ENCODE assay signal across 10 cellular contexts in genomic region chr7:118311121-118311803, GRCh38.
DNase-seq lines count a peak whose midpoint lies in the region; ATAC-seq and TF ChIP-seq lines count a peak whose summit lies in the region.
"Had no signal": no experiment of that assay in that cellular context is flagged by ENCODE, and none has a peak within 500 bp of the region (broad histone marks: within the 10 kb centered on the region; RNA-seq: fewer than 3 reads in every experiment).

No MANE protein-coding gene starts in this region.

- POLR2A ChIA-PET in OCI-LY7 (lab: Charles Lee): interaction anchor here (0.6 to 0.7 kb wide), 3 partner anchors 38 to 716 kb away, joined by 3 to 4 read pairs (median 3); no protein-coding TSS in a partner anchor

- H3K4me1 ChIP-seq in OCI-LY7 (ENCODE audit: insufficient read depth, low read length, poor library complexity, severe bottlenecking) (peaks cover 12% of the 10 kb centered on the region), upper lobe of right lung (no peaks in the 10 kb centered on the region)

- no peaks in the 10 kb centered on the region for H3K36me3 Mint-ChIP-seq in stimulated activated naive CD8-positive, alpha-beta T cell treated with anti-CD3 and anti-CD28 coated beads, Interleukin-15, Interleukin-2, amounts not matched to agents 100 ng/mL and 50 ng/mL, for 24 hours (ENCODE audit: low read depth)

- H3K9me3 ChIP-seq in OCI-LY7 (ENCODE audit: low read length) (no peaks in the 10 kb centered on the region), upper lobe of right lung (no peaks in the 10 kb centered on the region), MG63 (no peaks in the 10 kb centered on the region)

- no peak overlapping the region for H2AFZ ChIP-seq in OCI-LY7 (ENCODE audit: low read length)

- H3K9me2 ChIP-seq in OCI-LY7 (ENCODE audit: insufficient read depth, low read length): no peaks in the 10 kb centered on the region

- CTCF ChIA-PET in OCI-LY7 (lab: Charles Lee; ENCODE audit: unreplicated experiment): no interaction called here

- peaks cover 26% of the 10 kb centered on the region for H3K27me3 Mint-ChIP-seq in stimulated activated naive CD8-positive, alpha-beta T cell treated with anti-CD3 and anti-CD28 coated beads, Interleukin-15, Interleukin-2, amounts not matched to agents 100 ng/mL and 50 ng/mL, for 24 hours

- H3K27me3 ChIP-seq in upper lobe of right lung (no peaks in the 10 kb centered on the region), MG63 (no peaks in the 10 kb centered on the region)
- H3K27me3 ChIP-seq: cardiac muscle cell had no signal

- intact Hi-C loops in OCI-LY7 (cut with micrococcal nuclease; ENCODE audit: unreplicated experiment): loop anchor here (10.0 kb wide), 1 partner anchor 126 kb away; the partner anchor contains the start of gene LSM8
- intact Hi-C loops in upper lobe of right lung (cut with DNase I): no loop called here
- intact Hi-C loops in posterior vena cava (cut with DNase I): no loop called here

- H3K27ac ChIP-seq in OCI-LY7 (ENCODE audit: low read depth, low read length, poor library complexity, severe bottlenecking) (peak overlapping the region; percentile 49), upper lobe of right lung (no peak overlapping the region)
- H3K27ac ChIP-seq: cardiac muscle cell had no signal

- H3K4me3 ChIP-seq in OCI-LY7 (ENCODE audit: low read depth, low read length, poor library complexity, severe bottlenecking) (no peak overlapping the region), upper lobe of right lung (no peak overlapping the region), MG63 (no peak overlapping the region)
- H3K4me3 ChIP-seq: cardiac muscle cell had no signal

- peak overlapping the region; percentile 32 for H3K4me2 ChIP-seq in OCI-LY7 (ENCODE audit: low read length)

- peaks cover 24% of the 10 kb centered on the region for H3K4me1 Mint-ChIP-seq in stimulated activated naive CD8-positive, alpha-beta T cell treated with anti-CD3 and anti-CD28 coated beads, Interleukin-15, Interleukin-2, amounts not matched to agents 100 ng/mL and 50 ng/mL, for 24 hours (ENCODE audit: low read depth)
- H3K4me1 Mint-ChIP-seq: CD8-positive, alpha-beta memory T cell had no signal

- H3K9me3 Mint-ChIP-seq in stimulated activated naive CD8-positive, alpha-beta T cell treated with anti-CD3 and anti-CD28 coated beads, Interleukin-15, Interleukin-2, amounts not matched to agents 100 ng/mL and 50 ng/mL, for 24 hours: peaks cover 8% of the 10 kb centered on the region

- H3K79me2 ChIP-seq in OCI-LY7 (ENCODE audit: insufficient read depth, low read depth, low read length): no peaks in the 10 kb centered on the region

- BruUV-seq in OCI-LY7 (replicated peaks; lab: Mats Ljungman, UMichigan): no TSS peak

- H4K20me1 ChIP-seq in OCI-LY7 (ENCODE audit: insufficient read depth, low read length): no peaks in the 10 kb centered on the region

- no peak for DNase-seq in stimulated activated naive CD8-positive, alpha-beta T cell treated with anti-CD3 and anti-CD28 coated beads, Interleukin-15, Interleukin-2, amounts not matched to agents 100 U/mL and 50 U/mL, for 24 hours
- DNase-seq in OCI-LY7 (ENCODE audit: low spot score) (peak; percentile 34), upper lobe of right lung (no peak), MG63 (no peak), posterior vena cava (ENCODE audit: low spot score) (no peak), SK-N-DZ (ENCODE audit: low spot score) (no peak)
- DNase-seq: CD8-positive, alpha-beta memory T cell had no signal

- no peak overlapping the region for H3K27ac Mint-ChIP-seq in stimulated activated naive CD8-positive, alpha-beta T cell treated with anti-CD3 and anti-CD28 coated beads, Interleukin-15, Interleukin-2, amounts not matched to agents 100 ng/mL and 50 ng/mL, for 24 hours
- H3K27ac Mint-ChIP-seq: CD8-positive, alpha-beta memory T cell had no signal

- no peak for ATAC-seq in stimulated activated naive CD8-positive, alpha-beta T cell treated with anti-CD3 and anti-CD28 coated beads, Interleukin-15, Interleukin-2, amounts not matched to agents 100 U/mL and 50 U/mL, for 24 hours
- ATAC-seq in HG03060 (IDR thresholded peaks at IDR 0.05; ENCODE audit: low read depth, unreplicated experiment) (peak; percentile 80), upper lobe of right lung (peak; percentile 30)

- no peaks in the 10 kb centered on the region for H3K36me3 ChIP-seq in OCI-LY7 (ENCODE audit: insufficient read depth, low read length)
- H3K36me3 ChIP-seq in upper lobe of right lung: no peaks in the 10 kb centered on the region
- no peaks in the 10 kb centered on the region for H3K36me3 ChIP-seq in MG63
- H3K36me3 ChIP-seq: cardiac muscle cell had no signal

- H3K4me3 Mint-ChIP-seq in stimulated activated naive CD8-positive, alpha-beta T cell treated with anti-CD3 and anti-CD28 coated beads, Interleukin-15, Interleukin-2, amounts not matched to agents 100 ng/mL and 50 ng/mL, for 24 hours: peak overlapping the region; percentile 15
- H3K4me3 Mint-ChIP-seq: CD8-positive, alpha-beta memory T cell had no signal

- TF ChIP-seq CTCF in OCI-LY7 (conservative IDR thresholded peaks at IDR 0.05; ENCODE audit: low read length) (no peak), upper lobe of right lung (IDR thresholded peaks at IDR 0.05) (no peak)
